In genomic region chr20:3228750-3229032, GRCh38 we compare ENCODE assay signal across 1 cellular context.
TF ChIP-seq lines count a peak whose summit lies in the region.

No MANE protein-coding gene starts in this region.

TF ChIP-seq in K562, 482 proteins besides CTCF, POLR2A, EP300 and RAD21:
- TF ChIP-seq CHD1 (IDR thresholded peaks at IDR 0.05; ENCODE audit: low read length): no peak
- peak; percentile 14; the same call in 1 of the 2 replicates for TF ChIP-seq POLR2G (IDR thresholded peaks at IDR 0.05; ENCODE audit: low read depth, low read length)
- peak; percentile 7; the same call in 1 of the 2 replicates for TF ChIP-seq ZBTB33 (CRISPR knock-in tag; IDR thresholded peaks at IDR 0.05)
